Comparison of ENCODE assay signal across 8 cellular contexts in genomic region chr12:91811481-91812287, GRCh38.
DNase-seq lines count a peak whose midpoint lies in the region; ATAC-seq and TF ChIP-seq lines count a peak whose summit lies in the region.

No MANE protein-coding gene starts in this region.

- ATAC-seq in HG02840 (IDR thresholded peaks at IDR 0.05; ENCODE audit: low FRiP score, unreplicated experiment): peak; percentile 86

- peak; percentile 91 for TF ChIP-seq CTCF in endodermal cell (conservative IDR thresholded peaks at IDR 0.05)

- H3K27ac Mint-ChIP-seq in endodermal cell: no peak overlapping the region

- no peaks in the 10 kb centered on the region for H3K36me3 Mint-ChIP-seq in endodermal cell (ENCODE audit: low read depth)

- no peak overlapping the region for H3K27ac ChIP-seq in endodermal cell (ENCODE audit: low read depth, low read length)

- no peak overlapping the region for H3K4me3 Mint-ChIP-seq in endodermal cell

- H3K9me3 Mint-ChIP-seq in endodermal cell: no peaks in the 10 kb centered on the region

- H3K4me1 ChIP-seq in endodermal cell (ENCODE audit: control insufficient read depth, insufficient read depth, low read length): no peaks in the 10 kb centered on the region

- no peak overlapping the region for H3K9ac ChIP-seq in endodermal cell (ENCODE audit: extremely low read depth, low read length, poor library complexity, severe bottlenecking)

- H3K4me1 Mint-ChIP-seq in endodermal cell: no peaks in the 10 kb centered on the region

- H3K9me3 ChIP-seq in endodermal cell (ENCODE audit: control insufficient read depth, low read length): no peaks in the 10 kb centered on the region

- H3K36me3 ChIP-seq in endodermal cell (ENCODE audit: control insufficient read depth, insufficient read depth, low read length): no peaks in the 10 kb centered on the region

- H3K27me3 Mint-ChIP-seq in endodermal cell (ENCODE audit: insufficient read depth): no peaks in the 10 kb centered on the region

- no peak overlapping the region for H3K4me3 ChIP-seq in endodermal cell (ENCODE audit: low read length)

- DNase-seq in NCI-H1436 (lab: John Stamatoyannopoulos, UW) (peak; percentile 23), NCI-H1436 treated with DMSO at 0.1 percent for 48 hours (lab: John Stamatoyannopoulos, UW) (no peak), NCI-H748 treated with DMSO at 0.1 percent for 48 hours (lab: John Stamatoyannopoulos, UW) (peak; percentile 56), endodermal cell (peak; percentile 94), midbrain (lab: John Stamatoyannopoulos, UW) (peak; percentile 52)
- peak; percentile 31 to 54 (median 44) for DNase-seq in activated CD8-positive, alpha-beta memory T cell treated with anti-CD3 and anti-CD28 coated beads for 48 hours (ENCODE audit: low read depth in 2 of 3, low spot score in 2 of 3)
- peak; percentile 63 for DNase-seq in stimulated activated CD8-positive, alpha-beta memory T cell treated with anti-CD3 and anti-CD28 coated beads, Interleukin-4, amount 100 ng/mL, for 24 hours (ENCODE audit: low read depth)

- no peaks in the 10 kb centered on the region for H3K27me3 ChIP-seq in endodermal cell (ENCODE audit: control insufficient read depth, insufficient read depth, low read length, poor library complexity, severe bottlenecking)

- WGBS in endodermal cell (ENCODE audit: insufficient coverage in 1 of 2, insufficient read length in 1 of 2), 2 experiments: 45% methylated on average over 4 of the region's 5 CpGs; no CpG with 5 or more reads in 1 of the 2 experiments
